Comparison of ENCODE assay signal across 8 cellular contexts in the genomic region with DNA sequence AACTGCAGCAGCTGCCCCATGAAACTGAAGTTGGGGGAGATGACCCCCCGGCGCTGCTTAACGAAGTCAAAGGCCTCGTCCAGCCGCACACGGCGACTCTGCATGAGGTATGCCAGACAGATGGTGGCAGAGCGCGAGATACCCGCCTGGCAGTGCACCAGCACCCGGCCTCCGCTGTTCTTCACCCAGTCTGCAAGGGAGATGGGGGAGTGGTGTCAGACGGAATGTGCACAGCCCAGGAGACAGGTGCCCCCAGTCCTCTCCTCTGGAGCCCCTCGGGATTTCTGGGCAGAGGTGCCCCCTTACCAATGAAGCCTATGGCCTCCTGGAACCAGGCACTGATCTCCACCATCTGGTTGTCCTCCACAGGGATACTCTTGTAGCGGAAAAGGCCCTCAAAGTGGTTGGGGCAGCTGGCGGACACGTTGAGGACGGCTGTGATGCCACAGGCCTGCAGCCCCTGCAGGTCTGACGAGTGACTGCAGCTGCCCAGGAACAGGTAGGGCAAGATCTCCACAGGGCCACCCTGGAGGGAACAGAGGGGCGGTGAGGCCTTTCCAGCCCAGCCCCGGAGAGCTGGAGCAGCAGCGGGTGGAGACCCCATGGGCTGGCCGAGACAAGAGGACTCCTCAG. TPM values are rescaled to one million over a fixed set of nuclear protein-coding genes. Genes with fewer than 3 reads are reported as not detected.
DNase-seq lines count a peak whose midpoint lies in the region; FAIRE-seq and TF ChIP-seq lines count a peak whose summit lies in the region.

No MANE protein-coding gene starts in this region.

- no peaks in the 10 kb centered on the region for H3K9me2 ChIP-seq in DOHH2 (replicated peaks; ENCODE audit: control insufficient read depth, low read length)

- H3K4me3 ChIP-seq in DOHH2 (ENCODE audit: low read length): peak overlapping the region; percentile 97
- peak overlapping the region; percentile 65 for H3K4me3 ChIP-seq in left ventricle myocardium inferior

- POLR2A ChIA-PET in activated CD4-positive, alpha-beta memory T cell treated with anti-CD3 and anti-CD28 coated beads, Interleukin-2, amount 10 ng/mL, durations not matched to agents 7 days and 5 days (lab: Charles Lee): interaction anchor here (1.0 to 7.5 kb wide), 8 partner anchors 11 to 65 kb away, joined by 4 to 91 read pairs (median 17); a partner anchor contains a TSS

- H3K79me2 ChIP-seq in DOHH2 (ENCODE audit: control insufficient read depth, low read length): peaks cover 29% of the 10 kb centered on the region

- no peaks in the 10 kb centered on the region for H3K27me3 ChIP-seq in DOHH2 (ENCODE audit: control insufficient read depth, low read length)
- H3K27me3 ChIP-seq in left ventricle myocardium inferior (ENCODE audit: low read depth): peaks cover 20% of the 10 kb centered on the region

- H3K4me3 Mint-ChIP-seq in activated CD4-positive, alpha-beta memory T cell treated with anti-CD3 and anti-CD28 coated beads, Interleukin-2, amount 10 ng/mL, durations not matched to agents 7 days and 5 days: peak overlapping the region; percentile 88

- peaks cover 63% of the 10 kb centered on the region for H3K4me1 Mint-ChIP-seq in activated CD4-positive, alpha-beta memory T cell treated with anti-CD3 and anti-CD28 coated beads, Interleukin-2, amount 10 ng/mL, durations not matched to agents 7 days and 5 days

- H3K36me3 Mint-ChIP-seq in activated CD4-positive, alpha-beta memory T cell treated with anti-CD3 and anti-CD28 coated beads, Interleukin-2, amount 10 ng/mL, durations not matched to agents 7 days and 5 days (ENCODE audit: low read depth): peaks cover 13% of the 10 kb centered on the region

- H3K4me1 ChIP-seq in DOHH2 (ENCODE audit: control insufficient read depth, low read length) (peaks cover 58% of the 10 kb centered on the region), left ventricle myocardium inferior (peaks cover 46% of the 10 kb centered on the region)

- H3K4me2 ChIP-seq in DOHH2 (ENCODE audit: low read length): peak overlapping the region; percentile 94

- H3K27ac Mint-ChIP-seq in activated CD4-positive, alpha-beta memory T cell treated with anti-CD3 and anti-CD28 coated beads, Interleukin-2, amount 10 ng/mL, durations not matched to agents 7 days and 5 days: peak overlapping the region; percentile 85

- CTCF ChIA-PET in activated CD4-positive, alpha-beta memory T cell treated with anti-CD3 and anti-CD28 coated beads, Interleukin-2, amount 10 ng/mL, durations not matched to agents 7 days and 5 days (lab: Charles Lee): interaction anchor here (0.8 to 13.4 kb wide), 7 partner anchors 11 to 191 kb away, joined by 3 to 323 read pairs (median 3); a partner anchor contains a TSS

- H3K9me3 Mint-ChIP-seq in activated CD4-positive, alpha-beta memory T cell treated with anti-CD3 and anti-CD28 coated beads, Interleukin-2, amount 10 ng/mL, durations not matched to agents 7 days and 5 days: no peaks in the 10 kb centered on the region

- H3K36me3 ChIP-seq in DOHH2 (ENCODE audit: control insufficient read depth, low read length) (peaks cover 32% of the 10 kb centered on the region), left ventricle myocardium inferior (no peaks in the 10 kb centered on the region)

- H4K20me1 ChIP-seq in DOHH2 (ENCODE audit: control insufficient read depth, insufficient read depth, low read depth, low read length): peaks cover 20% of the 10 kb centered on the region

- H3K9me3 ChIP-seq in DOHH2 (ENCODE audit: control insufficient read depth, insufficient read depth, low read length) (no peaks in the 10 kb centered on the region), left ventricle myocardium inferior (replicated peaks) (no peaks in the 10 kb centered on the region)

- peak; percentile 41 for DNase-seq in activated CD4-positive, alpha-beta memory T cell treated with anti-CD3 and anti-CD28 coated beads, Interleukin-2, amount 10 ng/mL, durations not matched to agents 7 days and 5 days
- no peak for DNase-seq in left ventricle myocardium inferior
- peak; percentile 50 for DNase-seq in stimulated activated CD4-positive, alpha-beta T cell treated with anti-CD3 and anti-CD28 coated beads, Interleukin-1b, Interleukin-23, amount 100 ng/mL, for 48 hours
- no peak for DNase-seq in H54 (ENCODE audit: insufficient read length, low spot score)
- no peak for DNase-seq in hepatic stellate cell (ENCODE audit: low spot score)
- DNase-seq in pons (ENCODE audit: low spot score): no peak

- no peak for TF ChIP-seq POLR2A in H54 (IDR thresholded peaks at IDR 0.05; ENCODE audit: low read depth, low read length)

- H3F3A ChIP-seq in DOHH2 (ENCODE audit: control insufficient read depth, insufficient read depth): peaks cover 21% of the 10 kb centered on the region

- TF ChIP-seq CTCF in DOHH2 (IDR thresholded peaks at IDR 0.05; ENCODE audit: low read depth, low read length, poor library complexity, severe bottlenecking): peak; percentile 51
- TF ChIP-seq CTCF in LNCAP (IDR thresholded peaks at IDR 0.05): peak; percentile 42; the same call in 1 of the 2 replicates
- TF ChIP-seq CTCF in left ventricle myocardium inferior (IDR thresholded peaks at IDR 0.05; ENCODE audit: borderline replicate concordance): no peak

- no peaks in the 10 kb centered on the region for H3K27me3 Mint-ChIP-seq in activated CD4-positive, alpha-beta memory T cell treated with anti-CD3 and anti-CD28 coated beads, Interleukin-2, amount 10 ng/mL, durations not matched to agents 7 days and 5 days

- no peak for FAIRE-seq in H54 (lab: Jason Lieb, UNC)

- peak overlapping the region; percentile 90 for H3K27ac ChIP-seq in DOHH2 (ENCODE audit: low read depth, low read length)
- H3K27ac ChIP-seq in left ventricle myocardium inferior (replicated peaks): no peak overlapping the region

- intact Hi-C loops in left ventricle myocardium inferior (cut with micrococcal nuclease): no loop called here

RNA-seq across cellular contexts. Expression of a gene that starts 1.3 kb away (rescaled TPM):
- total RNA-seq in activated CD4-positive, alpha-beta memory T cell treated with anti-CD3 and anti-CD28 coated beads, Interleukin-2, amount 10 ng/mL, durations not matched to agents 7 days and 5 days: 10 to 100 TPM; 40.8 to 42.5 TPM
- 0.82 TPM for total RNA-seq in left ventricle myocardium inferior

RNA-seq across cellular contexts. Expression of a gene that starts 5.7 kb away (rescaled TPM):
- under 1 TPM; 0.25 to 0.53 TPM for total RNA-seq in activated CD4-positive, alpha-beta memory T cell treated with anti-CD3 and anti-CD28 coated beads, Interleukin-2, amount 10 ng/mL, durations not matched to agents 7 days and 5 days
- not detected for total RNA-seq in left ventricle myocardium inferior

RNA-seq across cellular contexts. Expression of a gene that starts 27.6 kb away (rescaled TPM):
- under 1 TPM in 1 of 2 experiments, not detected in 1; 0.05 TPM for total RNA-seq in activated CD4-positive, alpha-beta memory T cell treated with anti-CD3 and anti-CD28 coated beads, Interleukin-2, amount 10 ng/mL, durations not matched to agents 7 days and 5 days
- 2.9 TPM for total RNA-seq in left ventricle myocardium inferior

Comparison
In these comparisons a context has a peak if more than half of its experiments do, and no peak if none do; other contexts are left out.
1. DNase-seq: peak in activated CD4-positive, alpha-beta memory T cell treated with anti-CD3 and anti-CD28 coated beads, Interleukin-2, amount 10 ng/mL, durations not matched to agents 7 days and 5 days (single experiment) and stimulated activated CD4-positive, alpha-beta T cell treated with anti-CD3 and anti-CD28 coated beads, Interleukin-1b, Interleukin-23, amount 100 ng/mL, for 48 hours (single experiment); none in left ventricle myocardium inferior (single experiment), H54 (single experiment), hepatic stellate cell (single experiment) and pons (single experiment).
2. RNA of a gene that starts 1.3 kb away (total RNA-seq): 40.8 to 42.5 TPM in activated CD4-positive, alpha-beta memory T cell treated with anti-CD3 and anti-CD28 coated beads, Interleukin-2, amount 10 ng/mL, durations not matched to agents 7 days and 5 days; 0.82 TPM in left ventricle myocardium inferior (single experiment); every median in the first group is over 10 times any median in the second.